In genomic region chr2:107986278-107987217, GRCh38 we compare ENCODE assay signal across 19 cellular contexts. TPM values are rescaled to one million over a fixed set of nuclear protein-coding genes. Genes with fewer than 3 reads are reported as not detected.
DNase-seq lines count a peak whose midpoint lies in the region; FAIRE-seq and TF ChIP-seq lines count a peak whose summit lies in the region.
"Had no signal": no experiment of that assay in that cellular context is flagged by ENCODE, and none has a peak within 500 bp of the region (broad histone marks: within the 10 kb centered on the region; RNA-seq: fewer than 3 reads in every experiment).

SLC5A7 (plus strand) TSS chr2:107986524; CDS start chr2:107988156, 1,632 bp downstream.

- no peak for FAIRE-seq in frontal cortex (lab: Jason Lieb, UNC)
- FAIRE-seq: colon, islet of Langerhans had no signal

- H2AFZ ChIP-seq in mesenchymal stem cell (ENCODE audit: low read depth, low read length): no peak within 1 kb of the TSS

- H3K18ac ChIP-seq in mesenchymal stem cell (ENCODE audit: low read depth in 1 of 2, low read length in 2 of 2): no peak within 1 kb of the TSS

- no peaks in the 10 kb centered on the region for H3K79me1 ChIP-seq in mesenchymal stem cell (replicated peaks; ENCODE audit: low read length, poor library complexity, severe bottlenecking)

- POLR2A ChIA-PET in CD8-positive, alpha-beta memory T cell (lab: Charles Lee): no interaction called here

- H3K9ac ChIP-seq in mesenchymal stem cell (ENCODE audit: low read length): no peak within 1 kb of the TSS

- no peak within 1 kb of the TSS for H4K8ac ChIP-seq in mesenchymal stem cell (ENCODE audit: low read length)

- H4K91ac ChIP-seq in mesenchymal stem cell (ENCODE audit: low read length): no peak within 1 kb of the TSS

- TF ChIP-seq CTCF in thyroid gland (IDR thresholded peaks at IDR 0.05): no peak

- H3K4me1 Mint-ChIP-seq in CD8-positive, alpha-beta memory T cell: no peaks in the 10 kb centered on the region
- H3K4me1 Mint-ChIP-seq: naive B cell had no signal

- peaks cover 0 to 5% (median 0%) of the 10 kb centered on the region in 5 donors for H3K9me3 Mint-ChIP-seq in CD8-positive, alpha-beta memory T cell

- DNase-seq in NCI-H524 (lab: John Stamatoyannopoulos, UW) (peak; percentile 1 to 23), NCI-H524 treated with DMSO at 0.1 percent for 48 hours (lab: John Stamatoyannopoulos, UW) (no peak), ecto neural progenitor cell (ENCODE audit: low spot score) (peak; percentile 57), mesenchymal stem cell (no peak), thyroid gland (no peak), HuH-7 (ENCODE audit: low spot score) (no peak), frontal cortex (ENCODE audit: low spot score in 2 of 2) (no peak)
- no peak for DNase-seq in CD8-positive, alpha-beta memory T cell
- DNase-seq: activated CD8-positive, alpha-beta memory T cell treated with anti-CD3 and anti-CD28 coated beads, Interleukin-2, amount 50 U/mL, for 48 hours; Kasumi-1; naive B cell; NCI-H1694 treated with DMSO at 0.1 percent for 48 hours; NK-92 treated with Interleukin-12 subunit alpha and Interleukin-12 subunit beta, amount 100 ng/mL, for 24 hours had no signal

- H3K4me2 ChIP-seq in mesenchymal stem cell (ENCODE audit: low read length, poor library complexity, severe bottlenecking): peak within 1 kb of the TSS; percentile 49

- H3K27ac Mint-ChIP-seq in CD8-positive, alpha-beta memory T cell: no peak within 1 kb of the TSS
- H3K27ac Mint-ChIP-seq: activated naive CD8-positive, alpha-beta T cell had no signal

- no peak within 1 kb of the TSS for H2AK5ac ChIP-seq in mesenchymal stem cell (ENCODE audit: low read length, severe bottlenecking)

- H3K36me3 ChIP-seq in mesenchymal stem cell (ENCODE audit: control insufficient read depth in 1 of 2, insufficient read depth in 2 of 2, low read depth in 1 of 2, low read length in 2 of 2) (no peaks in the 10 kb centered on the region), thyroid gland (no peaks in the 10 kb centered on the region)
- H3K36me3 ChIP-seq in CD8-positive, alpha-beta memory T cell (ENCODE audit: insufficient read depth, low read length): no peaks in the 10 kb centered on the region

- H3K27me3 ChIP-seq in mesenchymal stem cell (ENCODE audit: control insufficient read depth in 1 of 2, insufficient read depth in 1 of 2, low read length in 2 of 2) (peaks cover 39 to 43% of the 10 kb centered on the region in 2 experiments), thyroid gland (no peaks in the 10 kb centered on the region)
- H3K27me3 ChIP-seq in CD8-positive, alpha-beta memory T cell (ENCODE audit: insufficient read depth, low read length, poor library complexity, severe bottlenecking): no peaks in the 10 kb centered on the region

- H2BK12ac ChIP-seq in mesenchymal stem cell (ENCODE audit: low read length in 2 of 2): no peak within 1 kb of the TSS

- H3K27me3 Mint-ChIP-seq in CD8-positive, alpha-beta memory T cell: peaks cover 8 to 16% of the 10 kb centered on the region in 2 donors

- TF ChIP-seq POLR2A in thyroid gland (IDR thresholded peaks at IDR 0.05): no peak

- no peak within 1 kb of the TSS for H2BK5ac ChIP-seq in mesenchymal stem cell (ENCODE audit: low read depth, low read length, poor library complexity, severe bottlenecking)

- no peak within 1 kb of the TSS for H3K4ac ChIP-seq in mesenchymal stem cell (ENCODE audit: low read depth in 1 of 2, low read length in 2 of 2)

- 2% methylated on average over 66 of the region's 75 CpGs for WGBS in mesenchymal stem cell
- 4 to 10% methylated on average over 51 to 70 of the region's 75 CpGs for WGBS in thyroid gland, 2 donors

- no peaks in the 10 kb centered on the region for H3K9me3 ChIP-seq in mesenchymal stem cell (ENCODE audit: control insufficient read depth, low read length)
- no peaks in the 10 kb centered on the region for H3K9me3 ChIP-seq in thyroid gland
- no peaks in the 10 kb centered on the region for H3K9me3 ChIP-seq in CD8-positive, alpha-beta memory T cell (ENCODE audit: low read length)

- no peak within 1 kb of the TSS for H3K4me3 Mint-ChIP-seq in CD8-positive, alpha-beta memory T cell
- H3K4me3 Mint-ChIP-seq: activated naive CD8-positive, alpha-beta T cell; naive B cell had no signal

- H3K36me3 Mint-ChIP-seq in CD8-positive, alpha-beta memory T cell: no peaks in the 10 kb centered on the region
- H3K36me3 Mint-ChIP-seq: activated naive CD8-positive, alpha-beta T cell; naive B cell had no signal

- H3K23ac ChIP-seq in mesenchymal stem cell (ENCODE audit: low read length in 2 of 2): no peak within 1 kb of the TSS

- CTCF ChIA-PET in CD8-positive, alpha-beta memory T cell (lab: Charles Lee): no interaction called here

- H3K14ac ChIP-seq in mesenchymal stem cell (ENCODE audit: low read length in 2 of 2): no peak within 1 kb of the TSS

- intact Hi-C loops in thyroid gland (cut with DNase I): no loop called here

- H3K4me1 ChIP-seq in mesenchymal stem cell (ENCODE audit: control insufficient read depth, insufficient read depth, low read depth, low read length) (peaks cover 8% of the 10 kb centered on the region), thyroid gland (peaks cover 3 to 11% of the 10 kb centered on the region in 2 donors)
- no peaks in the 10 kb centered on the region for H3K4me1 ChIP-seq in CD8-positive, alpha-beta memory T cell (ENCODE audit: insufficient read depth, low read length)

- no peak within 1 kb of the TSS for H2BK15ac ChIP-seq in mesenchymal stem cell (ENCODE audit: low read depth, poor library complexity, severe bottlenecking)

- no peak within 1 kb of the TSS for H2BK120ac ChIP-seq in mesenchymal stem cell (ENCODE audit: low read depth, low read length)

- H3K27ac ChIP-seq in mesenchymal stem cell (ENCODE audit: low read length, poor library complexity, severe bottlenecking): no peak within 1 kb of the TSS
- no peak within 1 kb of the TSS for H3K27ac ChIP-seq in thyroid gland
- H3K27ac ChIP-seq in CD8-positive, alpha-beta memory T cell (ENCODE audit: low read depth, low read length): no peak within 1 kb of the TSS
- H3K27ac ChIP-seq: skin epidermis had no signal

- H3K4me3 ChIP-seq in mesenchymal stem cell (ENCODE audit: insufficient read depth in 1 of 2, low read depth in 1 of 2, low read length in 2 of 2) (no peak within 1 kb of the TSS), thyroid gland (replicated peaks in 1 of 3) (peak within 1 kb of the TSS in 2 of 3 donors; percentile 13 to 38)
- no peak within 1 kb of the TSS for H3K4me3 ChIP-seq in CD8-positive, alpha-beta memory T cell (ENCODE audit: low read length)
- H3K4me3 ChIP-seq: skin epidermis had no signal

RNA-seq across cellular contexts. Expression of gene SLC5A7, which starts in this region (rescaled TPM):
- polyA plus RNA-seq in mesenchymal stem cell (2013, experiment 1 of 2): not detected
- not detected for polyA plus RNA-seq in mesenchymal stem cell (2013, experiment 2 of 2)
- under 1 TPM in 2 of 4 donors, not detected in 2; 0.40 to 0.78 TPM for total RNA-seq in thyroid gland
- total RNA-seq in CD8-positive, alpha-beta memory T cell: not detected
- polyA plus RNA-seq in CD8-positive, alpha-beta memory T cell: not detected
- total RNA-seq in frontal cortex: 1.6 TPM
- total RNA-seq: A673, SK-MEL-5 had no signal

Comparison
In these comparisons a context has a peak if more than half of its experiments do, and no peak if none do; other contexts are left out.
1. DNase-seq: peak in NCI-H524 (2 of 2) and ecto neural progenitor cell (single experiment); none in NCI-H524 treated with DMSO at 0.1 percent for 48 hours (single experiment), mesenchymal stem cell (single experiment), thyroid gland (0 of 2), HuH-7 (single experiment), CD8-positive, alpha-beta memory T cell (0 of 5) and frontal cortex (0 of 2).
2. H3K4me3 ChIP-seq: peak in thyroid gland (2 of 3); none in mesenchymal stem cell (0 of 2) and CD8-positive, alpha-beta memory T cell (single experiment).